In the genomic region with DNA sequence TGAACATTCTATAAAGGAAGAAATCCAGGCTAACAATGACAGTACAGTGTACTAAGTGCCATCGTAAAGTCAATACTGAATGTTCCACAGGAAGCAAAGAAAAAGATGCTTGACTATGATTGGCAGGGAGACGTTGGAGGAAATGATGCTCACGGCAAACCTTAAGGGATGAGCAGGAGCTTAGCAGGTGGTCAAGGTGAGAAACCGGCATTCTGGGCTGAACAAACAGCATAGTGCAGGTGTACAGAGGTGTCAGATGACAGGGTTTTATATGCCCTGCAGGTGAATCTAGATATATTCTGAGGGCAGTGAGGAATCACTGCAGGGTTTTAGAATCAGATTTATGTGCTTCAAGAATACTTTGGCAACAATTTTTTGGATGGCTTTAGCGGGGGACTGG, we compare ENCODE assay signal across 22 cellular contexts.
DNase-seq lines count a peak whose midpoint lies in the region; FAIRE-seq and TF ChIP-seq lines count a peak whose summit lies in the region.
"Had no signal": no experiment of that assay in that cellular context is flagged by ENCODE, and none has a peak within 500 bp of the region (broad histone marks: within the 10 kb centered on the region; RNA-seq: fewer than 3 reads in every experiment).

No MANE protein-coding gene starts in this region.

- TF ChIP-seq POLR2A in GM12891 (IDR thresholded peaks at IDR 0.05; ENCODE audit: low read depth, low read length), result no peak

- FAIRE-seq in GM12891 (lab: Jason Lieb, UNC), result no peak
- FAIRE-seq: HTR-8/SVneo, K562 had no signal

- TF ChIP-seq CTCF in LNCaP clone FGC (IDR thresholded peaks at IDR 0.05; ENCODE audit: control insufficient read depth, extremely low read depth, insufficient read depth) (no peak), VCaP (conservative IDR thresholded peaks at IDR 0.05) (no peak)

- no peak overlapping the region for H3K4me3 ChIP-seq in LNCaP clone FGC (ENCODE audit: low read depth, low read length)
- H3K4me3 ChIP-seq: BLaER1 treated with 17β-estradiol and CSF1 and Interleukin-3, amounts not matched to agents 10 nM and 100 nM; body of pancreas; K562; SJCRH30 had no signal

- peak; percentile 61 for DNase-seq in LNCaP clone FGC (ENCODE audit: low read depth)
- peak; percentile 33 to 72 for DNase-seq in NCI-H187 (lab: John Stamatoyannopoulos, UW)
- DNase-seq in NCI-H510A (lab: John Stamatoyannopoulos, UW), result peak; percentile 83
- DNase-seq in HuH-7 (ENCODE audit: low spot score), result no peak
- no peak for DNase-seq in GM12891 (ENCODE audit: insufficient read length, low spot score)
- no peak for DNase-seq in NCI-H1436 (lab: John Stamatoyannopoulos, UW)
- DNase-seq: activated CD4-positive, alpha-beta memory T cell treated with anti-CD3 and anti-CD28 coated beads, Interleukin-2, amount 10 ng/mL, durations not matched to agents 7 days and 5 days; activated naive CD4-positive, alpha-beta T cell treated with anti-CD3 and anti-CD28 coated beads for 36 hours; body of pancreas; effector memory CD8-positive, alpha-beta T cell; GOT3; left colon; NCI-H1694 treated with DMSO at 0.1 percent for 48 hours; SJCRH30; stimulated activated naive B cell treated with anti-CD40 and anti-IgM and Interleukin-4, amounts not matched to agents 10 μg/mL and 1 μg/mL and 100 μg/mL, for 72 hours; substantia nigra; SW 1271; trophoblast cell had no signal

- peak overlapping the region; percentile 13; the same call in 1 of the 2 replicates for H3K27ac ChIP-seq in VCaP
- H3K27ac ChIP-seq: BLaER1 treated with 17β-estradiol and CSF1 and Interleukin-3, amounts not matched to agents 10 nM and 100 nM; body of pancreas; SJCRH30 had no signal

TF ChIP-seq in GM12891, 5 proteins besides CTCF, POLR2A, EP300 and RAD21:
- TF ChIP-seq SPI1 (IDR thresholded peaks at IDR 0.05; ENCODE audit: low read depth, low read length) (no peak), POU2F2 (IDR thresholded peaks at IDR 0.05; ENCODE audit: low read depth, low read length) (no peak), POLR2AphosphoS5 (IDR thresholded peaks at IDR 0.05; ENCODE audit: low read depth, low read length) (no peak), PAX5 (IDR thresholded peaks at IDR 0.05; ENCODE audit: insufficient read depth, low read length, severe bottlenecking) (no peak), TAF1 (IDR thresholded peaks at IDR 0.05; ENCODE audit: low read depth, low read length) (no peak)
TF ChIP-seq in GM12891: peak in this region for 0.

Comparison
In these comparisons a context has a peak if more than half of its experiments do, and no peak if none do; other contexts are left out.
1. DNase-seq: peak in LNCaP clone FGC (single experiment), NCI-H187 (2 of 2) and NCI-H510A (single experiment); none in HuH-7 (single experiment), GM12891 (single experiment) and NCI-H1436 (single experiment).